In the genomic region with DNA sequence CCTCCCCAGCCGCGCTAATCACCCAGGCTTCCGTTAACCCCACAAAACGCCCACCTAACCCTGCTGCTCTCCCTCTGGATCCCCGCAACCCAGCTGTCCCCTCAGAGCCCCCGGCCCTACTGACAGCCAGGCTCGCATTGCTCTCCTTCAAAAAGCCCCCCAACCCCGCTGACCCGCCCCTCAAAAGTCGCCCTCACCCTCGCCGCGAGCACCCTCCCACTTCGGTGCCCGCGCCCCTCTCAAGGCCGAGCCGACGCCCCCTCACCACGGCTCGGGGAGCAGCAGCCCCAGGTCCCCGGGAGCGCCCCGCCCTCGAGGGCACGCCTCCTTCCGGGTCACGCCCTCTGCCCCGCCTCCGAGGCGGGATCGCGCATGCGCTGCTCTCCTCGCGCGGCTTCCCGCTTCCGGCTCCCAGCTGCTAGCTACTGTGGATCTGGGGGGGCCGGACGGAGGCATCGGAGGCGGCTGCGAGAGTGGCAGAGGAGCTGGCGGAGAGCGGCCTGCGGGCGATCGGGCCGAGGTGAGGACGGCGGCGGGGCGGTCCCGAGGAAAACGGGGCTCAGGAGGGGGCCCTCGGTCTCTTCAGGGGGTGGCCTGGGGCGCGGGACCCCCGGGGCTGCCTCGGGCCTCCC, we compare ENCODE assay signal across 8 cellular contexts. TPM values are rescaled to one million over a fixed set of nuclear protein-coding genes. Genes with fewer than 3 reads are reported as not detected.
DNase-seq lines count a peak whose midpoint lies in the region; ATAC-seq and TF ChIP-seq lines count a peak whose summit lies in the region.

No MANE protein-coding gene starts in this region.

- H3K4me3 Mint-ChIP-seq in CD4-positive, alpha-beta T cell = peak overlapping the region; percentile 84
- peak overlapping the region; percentile 94 for H3K4me3 Mint-ChIP-seq in endothelial cell (ENCODE audit: unreplicated experiment)
- peak overlapping the region; percentile 90 for H3K4me3 Mint-ChIP-seq in mesothelial cell of epicardium

- H3K27me3 Mint-ChIP-seq in CD4-positive, alpha-beta T cell = no peaks in the 10 kb centered on the region
- H3K27me3 Mint-ChIP-seq in endothelial cell (ENCODE audit: unreplicated experiment) (peaks cover 1% of the 10 kb centered on the region), mesothelial cell of epicardium (ENCODE audit: low read depth) (no peaks in the 10 kb centered on the region)

- peak; percentile 77 to 96 (median 86) for DNase-seq in CD4-positive, alpha-beta T cell
- DNase-seq in HUDEP-2 (lab: John Stamatoyannopoulos, UW; ENCODE audit: unreplicated experiment in 76 of 76) = peak in 74 of 76 experiments; percentile 44 to 96 (median 86)
- DNase-seq in NOMO-1 treated with dmso at 0.1 percent for 144 hours (lab: John Stamatoyannopoulos, UW; ENCODE audit: unreplicated experiment) = peak; percentile 41
- peak; percentile 99 for DNase-seq in activated CD8-positive, alpha-beta memory T cell treated with anti-CD3 and anti-CD28 coated beads, Interleukin-2, amount 50 U/mL, for 48 hours
- DNase-seq in endothelial cell (ENCODE audit: low spot score) = peak; percentile 94
- peak; percentile 85 to 97 for DNase-seq in mesothelial cell of epicardium (ENCODE audit: low spot score in 2 of 2, unreplicated experiment in 2 of 2)
- peak; percentile 78 for DNase-seq in stimulated activated CD8-positive, alpha-beta memory T cell treated with anti-CD3 and anti-CD28 coated beads, Interleukin-15, amount 100 ng/mL, for 1 hour (ENCODE audit: low read depth)

- no peaks in the 10 kb centered on the region for H3K27me3 ChIP-seq in CD4-positive, alpha-beta T cell (ENCODE audit: control insufficient read depth, insufficient read depth, low read length)

- peak overlapping the region; percentile 76 for H3K27ac Mint-ChIP-seq in CD4-positive, alpha-beta T cell
- H3K27ac Mint-ChIP-seq in endothelial cell (ENCODE audit: unreplicated experiment) (no peak overlapping the region), mesothelial cell of epicardium (peak overlapping the region; percentile 91)

- peak overlapping the region; percentile 57 for H3K27ac ChIP-seq in CD4-positive, alpha-beta T cell (ENCODE audit: low read depth, low read length)

- no peaks in the 10 kb centered on the region for H3K9me3 ChIP-seq in CD4-positive, alpha-beta T cell (ENCODE audit: control insufficient read depth, low read length)

- TF ChIP-seq CTCF in CD4-positive, alpha-beta T cell (IDR thresholded peaks at IDR 0.05) = no peak
- no peak for TF ChIP-seq CTCF in endothelial cell (IDR thresholded peaks at IDR 0.05; ENCODE audit: unreplicated experiment)
- TF ChIP-seq CTCF in mesothelial cell of epicardium (IDR thresholded peaks at IDR 0.05; ENCODE audit: unreplicated experiment) = no peak

- peak; percentile 85 for ATAC-seq in CD4-positive, alpha-beta T cell (ENCODE audit: poor library complexity)
- ATAC-seq in GM19463 (IDR thresholded peaks at IDR 0.05; ENCODE audit: unreplicated experiment) = peak; percentile 71

- H3K9me3 Mint-ChIP-seq in CD4-positive, alpha-beta T cell = no peaks in the 10 kb centered on the region
- no peaks in the 10 kb centered on the region for H3K9me3 Mint-ChIP-seq in endothelial cell (ENCODE audit: unreplicated experiment)
- no peaks in the 10 kb centered on the region for H3K9me3 Mint-ChIP-seq in mesothelial cell of epicardium

- CTCF ChIA-PET in CD4-positive, alpha-beta T cell (lab: Charles Lee) = no interaction called here

- H3K4me1 Mint-ChIP-seq in CD4-positive, alpha-beta T cell (ENCODE audit: low read depth) = peaks cover 57% of the 10 kb centered on the region
- H3K4me1 Mint-ChIP-seq in endothelial cell (ENCODE audit: unreplicated experiment) (peaks cover 19% of the 10 kb centered on the region), mesothelial cell of epicardium (peaks cover 21% of the 10 kb centered on the region)

- POLR2A ChIA-PET in CD4-positive, alpha-beta T cell (lab: Charles Lee) = interaction anchor here (0.6 to 1.1 kb wide), 6 partner anchors 8 to 308 kb away, joined by 3 to 8 read pairs (median 4); a partner anchor contains a TSS

- intact Hi-C loops in CD4-positive, alpha-beta T cell (cut with DNase I, micrococcal nuclease) = loop anchor here (5.0 kb wide), 2 partner anchors 43 to 48 kb away; a partner anchor contains a TSS

- peaks cover 69% of the 10 kb centered on the region for H3K36me3 Mint-ChIP-seq in CD4-positive, alpha-beta T cell (ENCODE audit: low read depth)
- no peaks in the 10 kb centered on the region for H3K36me3 Mint-ChIP-seq in endothelial cell (ENCODE audit: low read depth, unreplicated experiment)
- peaks cover 2% of the 10 kb centered on the region for H3K36me3 Mint-ChIP-seq in mesothelial cell of epicardium

RNA-seq across cellular contexts. Expression of a gene that starts 46.1 kb away (rescaled TPM):
- 100 to 1,000 TPM; 121 TPM for total RNA-seq in CD4-positive, alpha-beta T cell
- total RNA-seq in endothelial cell (ENCODE audit: unreplicated experiment) = 30.5 TPM
- 45.3 to 50.3 TPM (median 47.8 TPM) in 3 replicates for total RNA-seq in mesothelial cell of epicardium

Comparison
In these comparisons a context has a peak if more than half of its experiments do, and no peak if none do; other contexts are left out.
1. Peak in every context shown above with its lines: DNase-seq, ATAC-seq and H3K27ac ChIP-seq.
2. DNase-seq: peak in every context shown above with its lines; median percentile 99 in activated CD8-positive, alpha-beta memory T cell treated with anti-CD3 and anti-CD28 coated beads, Interleukin-2, amount 50 U/mL, for 48 hours; 94 in endothelial cell; 91 in mesothelial cell of epicardium; 86 in CD4-positive, alpha-beta T cell; 86 in HUDEP-2; 78 in stimulated activated CD8-positive, alpha-beta memory T cell treated with anti-CD3 and anti-CD28 coated beads, Interleukin-15, amount 100 ng/mL, for 1 hour; 41 in NOMO-1 treated with dmso at 0.1 percent for 144 hours.